ENCODE assay signal across 8 cellular contexts in the genomic region with DNA sequence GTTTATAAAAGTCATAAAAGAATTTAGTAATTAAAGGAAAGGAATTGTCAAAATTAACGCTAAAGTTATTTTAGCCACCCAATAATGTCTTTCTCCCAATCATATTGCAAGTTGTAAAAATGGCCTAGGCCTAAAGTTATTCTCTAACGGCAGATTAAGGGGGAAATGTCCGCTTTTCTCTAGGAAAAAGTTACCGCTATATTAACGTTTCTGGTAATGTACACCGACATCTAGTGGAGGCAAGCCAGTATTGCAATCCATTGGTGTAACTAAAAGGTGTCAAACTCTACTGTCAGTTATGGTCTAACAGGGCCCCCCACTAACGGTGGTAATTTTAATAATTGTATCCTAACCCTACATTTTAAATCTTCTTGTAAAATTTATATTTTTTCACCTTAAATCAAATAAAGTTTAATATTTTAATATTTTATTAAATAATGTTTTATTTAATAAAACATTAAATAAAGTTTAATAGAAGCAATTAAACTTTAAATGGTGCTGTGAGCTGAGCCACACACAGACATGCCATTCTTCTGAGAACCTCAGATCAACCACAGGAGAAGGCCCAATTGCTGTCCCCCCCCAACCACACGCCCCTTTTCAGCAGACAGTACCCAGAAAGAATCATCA. TPM values are rescaled to one million over a fixed set of nuclear protein-coding genes. Genes with fewer than 3 reads are reported as not detected.
A peak's percentile ranks its signal among the peaks of the same experiment; 100 is the strongest.
DNase-seq lines count a peak whose midpoint lies in the region; ATAC-seq, FAIRE-seq and TF ChIP-seq lines count a peak whose summit lies in the region.

No MANE protein-coding gene starts in this region.

- CTCF ChIA-PET in WTC11 (lab: Charles Lee) = interaction anchor here (1.0 to 1.7 kb wide), 3 partner anchors 17 to 284 kb away, joined by 5 to 8 read pairs (median 6); no protein-coding TSS in a partner anchor

- no peak overlapping the region for H3K27ac Mint-ChIP-seq in WTC11
- no peak overlapping the region for H3K27ac Mint-ChIP-seq in endodermal cell
- H3K27ac Mint-ChIP-seq in neural crest cell (ENCODE audit: unreplicated experiment) = no peak overlapping the region

- FAIRE-seq in urothelium cell line (lab: Jason Lieb, UNC) = no peak

- H3K9me3 Mint-ChIP-seq in WTC11 (no peaks in the 10 kb centered on the region), endodermal cell (peaks cover 49% of the 10 kb centered on the region), neural crest cell (peaks cover 10% of the 10 kb centered on the region)

- DNase-seq in NCI-H526 (lab: John Stamatoyannopoulos, UW) = peak; percentile 36 to 73
- DNase-seq in NCI-H526 treated with DMSO at 0.1 percent for 48 hours (lab: John Stamatoyannopoulos, UW) = no peak
- DNase-seq in NCI-H1694 treated with DMSO at 0.1 percent for 48 hours (lab: John Stamatoyannopoulos, UW) = peak; percentile 53
- DNase-seq in WTC11 (ENCODE audit: low spot score) = peak; percentile 55
- DNase-seq in endodermal cell = peak; percentile 73
- DNase-seq in neural crest cell (ENCODE audit: low read depth, low spot score) = peak; percentile 31
- peak; percentile 21 for DNase-seq in urothelium cell line (ENCODE audit: low spot score)

- ATAC-seq in WTC11 (no peak), GM19328 (IDR thresholded peaks at IDR 0.05; ENCODE audit: unreplicated experiment) (no peak)

- H3K4me1 ChIP-seq in endodermal cell (ENCODE audit: control insufficient read depth, insufficient read depth, low read length) = no peaks in the 10 kb centered on the region

- no peaks in the 10 kb centered on the region for H3K36me3 ChIP-seq in endodermal cell (ENCODE audit: control insufficient read depth, insufficient read depth, low read length)

- POLR2A ChIA-PET in WTC11 (lab: Charles Lee) = no interaction called here

- H3K27me3 ChIP-seq in endodermal cell (ENCODE audit: control insufficient read depth, insufficient read depth, low read length, poor library complexity, severe bottlenecking) = no peaks in the 10 kb centered on the region

- H3K27me3 Mint-ChIP-seq in WTC11 (ENCODE audit: low read depth) (no peaks in the 10 kb centered on the region), endodermal cell (ENCODE audit: insufficient read depth) (no peaks in the 10 kb centered on the region), neural crest cell (ENCODE audit: low read depth) (peaks cover 2% of the 10 kb centered on the region)

- TF ChIP-seq CTCF in WTC11 (IDR thresholded peaks at IDR 0.05) = peak; percentile 81
- TF ChIP-seq CTCF in endodermal cell (conservative IDR thresholded peaks at IDR 0.05) = peak; percentile 88
- TF ChIP-seq CTCF in neural crest cell (conservative IDR thresholded peaks at IDR 0.05) = peak; percentile 83

- no peak overlapping the region for H3K9ac ChIP-seq in endodermal cell (ENCODE audit: extremely low read depth, low read length, poor library complexity, severe bottlenecking)

- H3K27ac ChIP-seq in endodermal cell (ENCODE audit: low read depth, low read length) = no peak overlapping the region

- H3K4me3 Mint-ChIP-seq in WTC11 (no peak overlapping the region), endodermal cell (no peak overlapping the region), neural crest cell (no peak overlapping the region)

- WGBS in endodermal cell (ENCODE audit: insufficient coverage in 1 of 2, insufficient read length in 1 of 2), 2 experiments = 25 to 32% methylated on average over 5 to 7 of the region's 8 CpGs

- peaks cover 30% of the 10 kb centered on the region for H3K9me3 ChIP-seq in endodermal cell (ENCODE audit: control insufficient read depth, low read length)

- H3K36me3 Mint-ChIP-seq in WTC11 (no peaks in the 10 kb centered on the region), endodermal cell (ENCODE audit: low read depth) (no peaks in the 10 kb centered on the region), neural crest cell (ENCODE audit: low read depth) (peaks cover 5% of the 10 kb centered on the region)

- no peak overlapping the region for H3K4me3 ChIP-seq in endodermal cell (ENCODE audit: low read length)

- H3K4me1 Mint-ChIP-seq in WTC11 (peaks cover 38% of the 10 kb centered on the region), endodermal cell (peaks cover 6% of the 10 kb centered on the region), neural crest cell (no peaks in the 10 kb centered on the region)

TF ChIP-seq in WTC11, 78 proteins besides CTCF, POLR2A, EP300 and RAD21:
- peak; percentile 96 for TF ChIP-seq HMGA2 (CRISPR knock-in tag; IDR thresholded peaks at IDR 0.05)
- no peak for TF ChIP-seq ESRRA (CRISPR knock-in tag; IDR thresholded peaks at IDR 0.05; ENCODE audit: borderline replicate concordance)

RNA-seq across cellular contexts. Expression of a gene that starts 35.9 kb away (rescaled TPM):
- 9.0 to 10.4 TPM (median 9.8 TPM) in 3 replicates for total RNA-seq in WTC11 (2021)
- 10 to 100 TPM; 11.9 to 20.8 TPM for total RNA-seq in endodermal cell
- polyA plus RNA-seq in endodermal cell (2013, experiment 1 of 2) = 10.3 TPM
- 10.5 TPM for polyA plus RNA-seq in endodermal cell (2013, experiment 2 of 2)
- total RNA-seq in neural crest cell = 11.6 and 14.7 TPM in 2 replicates

RNA-seq across cellular contexts. Expression of a gene that starts 42.8 kb away (rescaled TPM):
- total RNA-seq in WTC11 (2021) (3.5 to 5.7 TPM (median 5.2 TPM) in 3 replicates), endodermal cell (1 to 10 TPM; 6.4 to 6.8 TPM), neural crest cell (4.2 and 5.1 TPM in 2 replicates)
- 5.6 TPM for polyA plus RNA-seq in endodermal cell (2013, experiment 1 of 2)
- 4.1 TPM for polyA plus RNA-seq in endodermal cell (2013, experiment 2 of 2)

RNA-seq across cellular contexts. Expression of a gene that starts 53.6 kb away (rescaled TPM):
- total RNA-seq in WTC11 (2021) (1.1 to 2.3 TPM (median 1.6 TPM) in 3 replicates), endodermal cell (1 to 10 TPM; 4.0 to 5.5 TPM), neural crest cell (9.2 and 9.8 TPM in 2 replicates)
- polyA plus RNA-seq in endodermal cell (2013, experiment 1 of 2) = 4.7 TPM
- polyA plus RNA-seq in endodermal cell (2013, experiment 2 of 2) = 6.0 TPM
